Comparison of ENCODE assay signal across 21 cellular contexts in the genomic region with DNA sequence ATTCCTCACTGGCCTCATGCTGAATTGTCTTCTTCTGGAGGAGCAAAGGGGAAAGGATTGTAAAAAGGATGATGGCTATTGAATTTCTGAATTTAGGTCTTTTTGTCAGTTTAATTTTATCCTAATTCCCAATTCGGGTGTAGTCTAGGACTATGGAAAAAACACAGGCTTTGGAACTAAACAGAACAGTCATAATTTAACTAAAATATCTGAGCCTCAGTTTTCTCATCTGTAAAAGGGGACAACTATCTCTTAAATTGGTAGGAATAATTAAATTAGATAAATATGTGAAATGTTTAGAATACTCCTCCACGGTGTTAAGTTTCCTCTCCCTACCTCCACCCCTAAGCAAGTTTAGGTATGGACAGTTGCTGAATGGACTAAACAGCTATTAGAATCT. TPM values are rescaled to one million over a fixed set of nuclear protein-coding genes. Genes with fewer than 3 reads are reported as not detected.
"Had no signal": no experiment of that assay in that cellular context is flagged by ENCODE, and none has a peak within 500 bp of the region (broad histone marks: within the 10 kb centered on the region; RNA-seq: fewer than 3 reads in every experiment).

No MANE protein-coding gene starts in this region.

- H3K27ac ChIP-seq: coronary artery, gastroesophageal sphincter, left ventricle myocardium inferior, sigmoid colon, tibial artery had no signal

- H3K27me3 ChIP-seq: esophagus squamous epithelium, gastroesophageal sphincter, sigmoid colon, tibial artery had no signal

- H3K9me3 ChIP-seq: esophagus squamous epithelium, gastroesophageal sphincter, left ventricle myocardium inferior, sigmoid colon, tibial artery had no signal

- H3K27ac Mint-ChIP-seq: activated CD4-positive, alpha-beta T cell treated with anti-CD3 and anti-CD28 coated beads, Interleukin-2, amount 10 ng/mL, durations not matched to agents 24 days and 14 days; activated CD8-positive, alpha-beta memory T cell treated with anti-CD3 and anti-CD28 coated beads, Interleukin-2, amount 10 ng/mL, durations not matched to agents 7 days and 5 days; activated naive CD8-positive, alpha-beta T cell treated with anti-CD3 and anti-CD28 coated beads, Interleukin-2, amount 10 ng/mL, durations not matched to agents 7 days and 5 days had no signal

- DNase-seq: activated CD4-positive, alpha-beta T cell treated with anti-CD3 and anti-CD28 coated beads, Interleukin-2, amount 10 ng/mL, durations not matched to agents 24 days and 14 days; activated CD8-positive, alpha-beta memory T cell treated with anti-CD3 and anti-CD28 coated beads, Interleukin-2, amount 10 ng/mL, durations not matched to agents 7 days and 5 days; activated CD8-positive, alpha-beta T cell treated with anti-CD3 and anti-CD28 coated beads for 36 hours; activated naive CD8-positive, alpha-beta T cell treated with anti-CD3 and anti-CD28 coated beads, Interleukin-2, amount 10 ng/mL, durations not matched to agents 7 days and 5 days; activated T-cell treated with anti-CD3 and anti-CD28 coated beads for 4 hours; cerebellar nuclear complex; endodermal cell; esophagus squamous epithelium; hypothalamus; left ventricle myocardium inferior; naive thymus-derived CD8-positive, alpha-beta T cell; sigmoid colon; stimulated activated CD4-positive, alpha-beta T cell treated with anti-CD3 and anti-CD28 coated beads, Interleukin-15, amount 100 ng/mL, for 24 hours; stimulated activated naive CD4-positive, alpha-beta T cell; T-helper 17 cell; tibial artery had no signal

- H3K4me3 ChIP-seq: coronary artery, esophagus squamous epithelium, gastroesophageal sphincter, left ventricle myocardium inferior, sigmoid colon, smooth muscle cell, tibial artery had no signal

- H3K4me3 Mint-ChIP-seq: activated CD4-positive, alpha-beta T cell treated with anti-CD3 and anti-CD28 coated beads, Interleukin-2, amount 10 ng/mL, durations not matched to agents 24 days and 14 days; activated CD8-positive, alpha-beta memory T cell treated with anti-CD3 and anti-CD28 coated beads, Interleukin-2, amount 10 ng/mL, durations not matched to agents 7 days and 5 days; activated CD8-positive, alpha-beta T cell treated with anti-CD3 and anti-CD28 coated beads for 36 hours; activated naive CD8-positive, alpha-beta T cell treated with anti-CD3 and anti-CD28 coated beads, Interleukin-2, amount 10 ng/mL, durations not matched to agents 7 days and 5 days; endodermal cell; T-helper 17 cell had no signal

- H3K4me2 ChIP-seq: smooth muscle cell had no signal

- H3K9me3 Mint-ChIP-seq: activated CD4-positive, alpha-beta T cell treated with anti-CD3 and anti-CD28 coated beads, Interleukin-2, amount 10 ng/mL, durations not matched to agents 24 days and 14 days; activated CD8-positive, alpha-beta T cell treated with anti-CD3 and anti-CD28 coated beads for 36 hours; activated naive CD8-positive, alpha-beta T cell treated with anti-CD3 and anti-CD28 coated beads, Interleukin-2, amount 10 ng/mL, durations not matched to agents 7 days and 5 days; endodermal cell; naive thymus-derived CD8-positive, alpha-beta T cell had no signal

- H3K27me3 Mint-ChIP-seq: activated CD4-positive, alpha-beta T cell treated with anti-CD3 and anti-CD28 coated beads, Interleukin-2, amount 10 ng/mL, durations not matched to agents 24 days and 14 days; activated CD8-positive, alpha-beta memory T cell treated with anti-CD3 and anti-CD28 coated beads, Interleukin-2, amount 10 ng/mL, durations not matched to agents 7 days and 5 days; activated CD8-positive, alpha-beta T cell treated with anti-CD3 and anti-CD28 coated beads for 36 hours; activated naive CD8-positive, alpha-beta T cell treated with anti-CD3 and anti-CD28 coated beads, Interleukin-2, amount 10 ng/mL, durations not matched to agents 7 days and 5 days; naive thymus-derived CD8-positive, alpha-beta T cell; T-helper 17 cell had no signal

RNA-seq across cellular contexts. Expression of a gene that starts 40.6 kb away (rescaled TPM):
- total RNA-seq: activated CD4-positive, alpha-beta T cell treated with anti-CD3 and anti-CD28 coated beads, Interleukin-2, amount 10 ng/mL, durations not matched to agents 24 days and 14 days; activated CD8-positive, alpha-beta memory T cell treated with anti-CD3 and anti-CD28 coated beads, Interleukin-2, amount 10 ng/mL, durations not matched to agents 7 days and 5 days; activated CD8-positive, alpha-beta T cell treated with anti-CD3 and anti-CD28 coated beads for 36 hours; activated naive CD8-positive, alpha-beta T cell treated with anti-CD3 and anti-CD28 coated beads, Interleukin-2, amount 10 ng/mL, durations not matched to agents 7 days and 5 days; endodermal cell; esophagus squamous epithelium; gastroesophageal sphincter; left ventricle myocardium inferior; lung microvascular endothelial cell; naive thymus-derived CD8-positive, alpha-beta T cell; sigmoid colon; T-helper 17 cell; ureter had no signal
- polyA plus RNA-seq: sigmoid colon, smooth muscle cell had no signal

RNA-seq across cellular contexts. Expression of a gene that starts 46.9 kb away (rescaled TPM):
- total RNA-seq: activated CD8-positive, alpha-beta memory T cell treated with anti-CD3 and anti-CD28 coated beads, Interleukin-2, amount 10 ng/mL, durations not matched to agents 7 days and 5 days; activated CD8-positive, alpha-beta T cell treated with anti-CD3 and anti-CD28 coated beads for 36 hours; activated naive CD8-positive, alpha-beta T cell treated with anti-CD3 and anti-CD28 coated beads, Interleukin-2, amount 10 ng/mL, durations not matched to agents 7 days and 5 days; lung microvascular endothelial cell; naive thymus-derived CD8-positive, alpha-beta T cell; sigmoid colon; smooth muscle cell; T-helper 17 cell; ureter had no signal
- polyA plus RNA-seq: naive thymus-derived CD8-positive, alpha-beta T cell had no signal
